In the genomic region with DNA sequence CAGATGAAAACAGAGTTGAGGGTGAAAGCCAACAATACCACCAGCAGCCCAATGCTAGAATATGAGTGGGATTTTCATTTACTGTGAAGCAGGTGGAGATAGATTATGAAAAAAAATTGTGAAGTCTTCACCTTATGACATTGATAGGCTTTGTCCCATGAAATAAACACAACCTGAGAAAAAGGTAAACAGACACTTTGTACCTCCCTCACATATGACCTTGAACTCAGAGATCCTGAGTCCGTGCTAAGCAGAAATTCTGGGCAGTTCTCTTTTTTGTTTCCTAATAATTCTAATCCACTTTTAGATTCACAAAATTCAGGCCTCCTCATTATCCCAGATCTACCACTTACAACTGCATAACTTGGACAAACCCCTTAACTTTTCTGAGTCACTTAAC, we compare ENCODE assay signal across 29 cellular contexts.
"Had no signal": no experiment of that assay in that cellular context is flagged by ENCODE, and none has a peak within 500 bp of the region (broad histone marks: within the 10 kb centered on the region; RNA-seq: fewer than 3 reads in every experiment).

No MANE protein-coding gene starts in this region.

- H3K27ac Mint-ChIP-seq: stimulated activated effector memory CD8-positive, alpha-beta T cell treated with anti-CD3 and anti-CD28 coated beads, Interleukin-12 subunit alpha, Interleukin-12 subunit beta, amount 100 ng/mL, for 72 hours; stimulated activated memory B cell treated with anti-CD40 and anti-IgM and Interleukin-4, amounts not matched to agents 10 μg/mL and 1 μg/mL and 100 μg/mL, for 72 hours; stimulated activated naive B cell treated with anti-CD40 and anti-IgM and Interleukin-4, amounts not matched to agents 10 μg/mL and 1 μg/mL and 100 μg/mL, for 72 hours; stimulated activated naive CD8-positive, alpha-beta T cell treated with anti-CD3 and anti-CD28 coated beads, Interleukin-15, amount 100 ng/mL, for 72 hours; stimulated activated naive CD8-positive, alpha-beta T cell treated with anti-CD3 and anti-CD28 coated beads, Interleukin-15, Interleukin-2, amounts not matched to agents 100 ng/mL and 50 ng/mL, for 24 hours; type B pancreatic cell had no signal

- H3K27me3 ChIP-seq: stomach, suprapubic skin, testis, thyroid gland, tibial artery, tibial nerve, transverse colon, upper lobe of left lung, upper lobe of right lung, uterus, vagina had no signal

- H3K27me3 Mint-ChIP-seq: stimulated activated memory B cell treated with anti-CD40 and anti-IgM and Interleukin-4, amounts not matched to agents 10 μg/mL and 1 μg/mL and 100 μg/mL, for 72 hours; stimulated activated naive B cell treated with anti-CD40 and anti-IgM and Interleukin-4, amounts not matched to agents 10 μg/mL and 1 μg/mL and 100 μg/mL, for 72 hours; stimulated activated naive CD8-positive, alpha-beta T cell treated with anti-CD3 and anti-CD28 coated beads, Interleukin-15, amount 100 ng/mL, for 72 hours; stimulated activated naive CD8-positive, alpha-beta T cell treated with anti-CD3 and anti-CD28 coated beads, Interleukin-15, Interleukin-2, amounts not matched to agents 100 ng/mL and 50 ng/mL, for 24 hours had no signal

- H3K36me3 ChIP-seq: stomach, suprapubic skin, thoracic aorta, thyroid gland, tibial artery, tibial nerve, transverse colon, upper lobe of left lung, upper lobe of right lung, uterus, vagina had no signal

- H3K27ac ChIP-seq: stomach, suprapubic skin, testis, thoracic aorta, thyroid gland, tibial artery, tibial nerve, transverse colon, upper lobe of left lung, upper lobe of right lung, uterus, vagina had no signal

- FAIRE-seq: urothelium cell line had no signal

- H3K4me1 Mint-ChIP-seq: stimulated activated effector memory CD8-positive, alpha-beta T cell treated with anti-CD3 and anti-CD28 coated beads, Interleukin-12 subunit alpha, Interleukin-12 subunit beta, amount 100 ng/mL, for 72 hours; stimulated activated memory B cell treated with anti-CD40 and anti-IgM and Interleukin-4, amounts not matched to agents 10 μg/mL and 1 μg/mL and 100 μg/mL, for 72 hours; stimulated activated naive B cell treated with anti-CD40 and anti-IgM and Interleukin-4, amounts not matched to agents 10 μg/mL and 1 μg/mL and 100 μg/mL, for 72 hours; stimulated activated naive CD8-positive, alpha-beta T cell treated with anti-CD3 and anti-CD28 coated beads, Interleukin-15, amount 100 ng/mL, for 72 hours had no signal

- H3K4me3 Mint-ChIP-seq: stimulated activated effector memory CD8-positive, alpha-beta T cell treated with anti-CD3 and anti-CD28 coated beads, Interleukin-12 subunit alpha, Interleukin-12 subunit beta, amount 100 ng/mL, for 72 hours; stimulated activated memory B cell treated with anti-CD40 and anti-IgM and Interleukin-4, amounts not matched to agents 10 μg/mL and 1 μg/mL and 100 μg/mL, for 72 hours; stimulated activated naive B cell treated with anti-CD40 and anti-IgM and Interleukin-4, amounts not matched to agents 10 μg/mL and 1 μg/mL and 100 μg/mL, for 72 hours; stimulated activated naive CD8-positive, alpha-beta T cell treated with anti-CD3 and anti-CD28 coated beads, Interleukin-15, amount 100 ng/mL, for 72 hours; stimulated activated naive CD8-positive, alpha-beta T cell treated with anti-CD3 and anti-CD28 coated beads, Interleukin-15, Interleukin-2, amounts not matched to agents 100 ng/mL and 50 ng/mL, for 24 hours; type B pancreatic cell had no signal

- H3K9me3 ChIP-seq: stomach, suprapubic skin, testis, thoracic aorta, thyroid gland, tibial artery, tibial nerve, transverse colon, upper lobe of left lung, upper lobe of right lung, uterus, vagina had no signal

- H3K4me1 ChIP-seq: stomach, suprapubic skin, testis, thyroid gland, tibial artery, tibial nerve, transverse colon, upper lobe of left lung, upper lobe of right lung, uterus, vagina had no signal

- ATAC-seq: stimulated activated effector memory CD8-positive, alpha-beta T cell treated with anti-CD3 and anti-CD28 coated beads, Interleukin-12 subunit alpha, Interleukin-12 subunit beta, amount 100 ng/mL, for 72 hours; stimulated activated memory B cell treated with anti-CD40 and anti-IgM and Interleukin-4, amounts not matched to agents 10 μg/mL and 1 μg/mL and 100 μg/mL, for 72 hours; stimulated activated naive B cell treated with anti-CD40 and anti-IgM and Interleukin-4, amounts not matched to agents 10 μg/mL and 1 μg/mL and 100 μg/mL, for 72 hours; stimulated activated naive CD8-positive, alpha-beta T cell treated with anti-CD3 and anti-CD28 coated beads, Interleukin-15, amount 100 ng/mL, for 72 hours; stimulated activated naive CD8-positive, alpha-beta T cell treated with anti-CD3 and anti-CD28 coated beads, Interleukin-15, Interleukin-2, amounts not matched to agents 100 U/mL and 50 U/mL, for 24 hours; upper lobe of right lung had no signal

- H3K36me3 Mint-ChIP-seq: stimulated activated effector memory CD8-positive, alpha-beta T cell treated with anti-CD3 and anti-CD28 coated beads, Interleukin-12 subunit alpha, Interleukin-12 subunit beta, amount 100 ng/mL, for 72 hours; stimulated activated memory B cell treated with anti-CD40 and anti-IgM and Interleukin-4, amounts not matched to agents 10 μg/mL and 1 μg/mL and 100 μg/mL, for 72 hours; stimulated activated naive B cell treated with anti-CD40 and anti-IgM and Interleukin-4, amounts not matched to agents 10 μg/mL and 1 μg/mL and 100 μg/mL, for 72 hours; type B pancreatic cell had no signal

- H3K4me3 ChIP-seq: stomach, suprapubic skin, testis, thoracic aorta, thyroid gland, tibial artery, tibial nerve, transverse colon, upper lobe of left lung, upper lobe of right lung, uterus, vagina had no signal

- H3K9me3 Mint-ChIP-seq: stimulated activated naive CD8-positive, alpha-beta T cell treated with anti-CD3 and anti-CD28 coated beads, Interleukin-15, amount 100 ng/mL, for 72 hours; stimulated activated naive CD8-positive, alpha-beta T cell treated with anti-CD3 and anti-CD28 coated beads, Interleukin-15, Interleukin-2, amounts not matched to agents 100 ng/mL and 50 ng/mL, for 24 hours; type B pancreatic cell had no signal

- DNase-seq: stimulated activated CD4-positive, alpha-beta T cell treated with anti-CD3 and anti-CD28 coated beads, Interleukin-2, amount 100 ng/mL, for 48 hours; stimulated activated CD4-positive, alpha-beta T cell treated with anti-CD3 and anti-CD28 coated beads, Interleukin-4, amount 100 ng/mL, for 1 hour; stimulated activated CD4-positive, alpha-beta T cell treated with anti-CD3 and anti-CD28 coated beads, Interleukin-4, amount 100 ng/mL, for 24 hours; stimulated activated CD4-positive, alpha-beta T cell treated with anti-CD3 and anti-CD28 coated beads, Interleukin-4, amount 100 ng/mL, for 4 hours; stimulated activated CD8-positive, alpha-beta memory T cell treated with anti-CD3 and anti-CD28 coated beads, Interleukin-4, amount 100 ng/mL, for 48 hours; stimulated activated naive B cell treated with anti-CD40 and anti-IgM and Interleukin-4, amounts not matched to agents 10 μg/mL and 1 μg/mL and 100 μg/mL, for 72 hours; stimulated activated naive CD4-positive, alpha-beta T cell; stimulated activated naive CD4-positive, alpha-beta T cell treated with Interleukin-2 at 50 U/mL for 16 hours; stimulated activated naive CD8-positive, alpha-beta T cell treated with anti-CD3 and anti-CD28 coated beads, Interleukin-15, amount 100 ng/mL, for 72 hours; stimulated activated naive CD8-positive, alpha-beta T cell treated with anti-CD3 and anti-CD28 coated beads, Interleukin-15, Interleukin-2, amounts not matched to agents 100 U/mL and 50 U/mL, for 24 hours; stomach; substantia nigra; testis; thyroid gland; tibial artery; transverse colon; trophoblast cell; upper lobe of left lung; upper lobe of right lung; uterus had no signal
